In the genomic region with DNA sequence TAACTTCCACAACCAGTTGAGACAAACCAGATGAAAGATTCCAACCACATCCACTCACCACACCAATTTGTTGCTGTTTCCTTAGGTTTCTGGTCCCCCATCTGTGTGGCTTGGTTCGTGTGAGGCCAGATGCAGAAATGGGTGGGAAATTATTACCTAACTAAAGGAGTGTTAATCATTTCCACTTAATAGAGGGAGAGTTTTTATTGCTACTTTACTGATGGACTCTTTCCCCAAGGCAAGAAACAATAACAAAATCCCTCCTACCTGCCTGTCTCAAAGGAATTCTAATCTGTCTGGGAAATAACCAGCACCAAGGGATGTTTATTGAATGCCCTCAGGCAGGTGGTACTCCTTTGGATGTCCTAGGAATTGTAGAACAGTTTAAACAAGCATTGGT, we compare ENCODE assay signal across 1 cellular context.
TF ChIP-seq lines count a peak whose summit lies in the region.

No MANE protein-coding gene starts in this region.

TF ChIP-seq in HCT116, 20 proteins besides CTCF, POLR2A, EP300 and RAD21 (continued from another document):
- TF ChIP-seq SIN3A (IDR thresholded peaks at IDR 0.05; ENCODE audit: low read depth) = no peak
- TF ChIP-seq, protein P1, sequence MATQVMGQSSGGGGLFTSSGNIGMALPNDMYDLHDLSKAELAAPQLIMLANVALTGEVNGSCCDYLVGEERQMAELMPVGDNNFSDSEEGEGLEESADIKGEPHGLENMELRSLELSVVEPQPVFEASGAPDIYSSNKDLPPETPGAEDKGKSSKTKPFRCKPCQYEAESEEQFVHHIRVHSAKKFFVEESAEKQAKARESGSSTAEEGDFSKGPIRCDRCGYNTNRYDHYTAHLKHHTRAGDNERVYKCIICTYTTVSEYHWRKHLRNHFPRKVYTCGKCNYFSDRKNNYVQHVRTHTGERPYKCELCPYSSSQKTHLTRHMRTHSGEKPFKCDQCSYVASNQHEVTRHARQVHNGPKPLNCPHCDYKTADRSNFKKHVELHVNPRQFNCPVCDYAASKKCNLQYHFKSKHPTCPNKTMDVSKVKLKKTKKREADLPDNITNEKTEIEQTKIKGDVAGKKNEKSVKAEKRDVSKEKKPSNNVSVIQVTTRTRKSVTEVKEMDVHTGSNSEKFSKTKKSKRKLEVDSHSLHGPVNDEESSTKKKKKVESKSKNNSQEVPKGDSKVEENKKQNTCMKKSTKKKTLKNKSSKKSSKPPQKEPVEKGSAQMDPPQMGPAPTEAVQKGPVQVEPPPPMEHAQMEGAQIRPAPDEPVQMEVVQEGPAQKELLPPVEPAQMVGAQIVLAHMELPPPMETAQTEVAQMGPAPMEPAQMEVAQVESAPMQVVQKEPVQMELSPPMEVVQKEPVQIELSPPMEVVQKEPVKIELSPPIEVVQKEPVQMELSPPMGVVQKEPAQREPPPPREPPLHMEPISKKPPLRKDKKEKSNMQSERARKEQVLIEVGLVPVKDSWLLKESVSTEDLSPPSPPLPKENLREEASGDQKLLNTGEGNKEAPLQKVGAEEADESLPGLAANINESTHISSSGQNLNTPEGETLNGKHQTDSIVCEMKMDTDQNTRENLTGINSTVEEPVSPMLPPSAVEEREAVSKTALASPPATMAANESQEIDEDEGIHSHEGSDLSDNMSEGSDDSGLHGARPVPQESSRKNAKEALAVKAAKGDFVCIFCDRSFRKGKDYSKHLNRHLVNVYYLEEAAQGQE (IDR thresholded peaks at IDR 0.05; ENCODE audit: low read depth) = no peak
- no peak for TF ChIP-seq ELF1 (IDR thresholded peaks at IDR 0.05; ENCODE audit: borderline replicate concordance, low read depth)
- TF ChIP-seq YY1 (IDR thresholded peaks at IDR 0.05; ENCODE audit: extremely low read depth, insufficient replicate concordance, low read depth, low read length) = no peak
- TF ChIP-seq EZH2 (IDR thresholded peaks at IDR 0.05) = no peak
- TF ChIP-seq, protein P2, sequence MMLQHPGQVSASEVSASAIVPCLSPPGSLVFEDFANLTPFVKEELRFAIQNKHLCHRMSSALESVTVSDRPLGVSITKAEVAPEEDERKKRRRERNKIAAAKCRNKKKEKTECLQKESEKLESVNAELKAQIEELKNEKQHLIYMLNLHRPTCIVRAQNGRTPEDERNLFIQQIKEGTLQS (IDR thresholded peaks at IDR 0.05) = no peak
- no peak for TF ChIP-seq JUND (IDR thresholded peaks at IDR 0.05)
- TF ChIP-seq, protein P3, sequence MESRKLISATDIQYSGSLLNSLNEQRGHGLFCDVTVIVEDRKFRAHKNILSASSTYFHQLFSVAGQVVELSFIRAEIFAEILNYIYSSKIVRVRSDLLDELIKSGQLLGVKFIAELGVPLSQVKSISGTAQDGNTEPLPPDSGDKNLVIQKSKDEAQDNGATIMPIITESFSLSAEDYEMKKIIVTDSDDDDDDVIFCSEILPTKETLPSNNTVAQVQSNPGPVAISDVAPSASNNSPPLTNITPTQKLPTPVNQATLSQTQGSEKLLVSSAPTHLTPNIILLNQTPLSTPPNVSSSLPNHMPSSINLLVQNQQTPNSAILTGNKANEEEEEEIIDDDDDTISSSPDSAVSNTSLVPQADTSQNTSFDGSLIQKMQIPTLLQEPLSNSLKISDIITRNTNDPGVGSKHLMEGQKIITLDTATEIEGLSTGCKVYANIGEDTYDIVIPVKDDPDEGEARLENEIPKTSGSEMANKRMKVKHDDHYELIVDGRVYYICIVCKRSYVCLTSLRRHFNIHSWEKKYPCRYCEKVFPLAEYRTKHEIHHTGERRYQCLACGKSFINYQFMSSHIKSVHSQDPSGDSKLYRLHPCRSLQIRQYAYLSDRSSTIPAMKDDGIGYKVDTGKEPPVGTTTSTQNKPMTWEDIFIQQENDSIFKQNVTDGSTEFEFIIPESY (IDR thresholded peaks at IDR 0.05; ENCODE audit: extremely low read depth, insufficient replicate concordance, low read length) = no peak
- no peak for TF ChIP-seq ZNF274 (IDR thresholded peaks at IDR 0.05; ENCODE audit: low read depth, low read length)
- no peak for TF ChIP-seq POLR2AphosphoS5 (IDR thresholded peaks at IDR 0.05; ENCODE audit: low read depth, low read length)
- TF ChIP-seq TCF7L2 (IDR thresholded peaks at IDR 0.05; ENCODE audit: borderline replicate concordance, extremely low read depth, insufficient read depth, insufficient read length) = no peak
